Comparison of ENCODE assay signal across 21 cellular contexts in the genomic region with DNA sequence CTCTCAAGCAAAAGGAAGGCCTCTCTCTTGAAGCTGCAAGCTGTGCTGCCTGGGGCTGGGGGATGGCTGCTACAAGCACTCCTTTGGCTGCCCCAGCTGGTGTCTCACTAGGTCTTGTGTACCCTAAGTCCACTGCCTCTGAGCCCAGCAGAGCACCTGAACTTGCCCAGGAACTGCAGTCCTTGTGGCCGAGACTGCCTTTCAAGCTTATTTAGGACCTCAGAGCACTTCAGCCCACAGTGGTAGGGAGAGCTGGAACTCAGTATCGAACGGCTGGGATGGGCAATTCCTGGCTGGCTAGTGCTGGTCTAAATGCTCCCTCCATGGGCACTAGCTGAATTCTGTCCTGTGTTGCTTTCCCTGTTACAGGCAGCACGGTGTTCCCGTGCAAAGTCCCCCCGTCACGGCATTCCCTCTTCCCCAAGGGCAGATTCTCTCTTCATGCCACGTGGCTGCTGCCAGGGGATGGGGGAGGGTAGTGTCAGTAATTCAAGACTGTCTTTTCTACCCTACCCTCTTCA. TPM values are rescaled to one million over a fixed set of nuclear protein-coding genes. Genes with fewer than 3 reads are reported as not detected.
"Had no signal": no experiment of that assay in that cellular context is flagged by ENCODE, and none has a peak within 500 bp of the region (broad histone marks: within the 10 kb centered on the region; RNA-seq: fewer than 3 reads in every experiment).

No MANE protein-coding gene starts in this region.

- H3K4me3 ChIP-seq: esophagus squamous epithelium, lung, prostate gland, testis had no signal

- DNase-seq: activated CD4-positive, alpha-beta T cell treated with anti-CD3 and anti-CD28 coated beads, Interleukin-2, amount 50 U/mL, for 4 hours; activated CD4-positive, CD25-positive, alpha-beta regulatory T cell treated with anti-CD3 and anti-CD28 coated beads, Interleukin-2, amount 50 U/mL, for 72 hours; activated gamma-delta T cell; activated naive CD8-positive, alpha-beta T cell treated with anti-CD3 and anti-CD28 coated beads, Interleukin-2, amount 10 ng/mL, durations not matched to agents 7 days and 5 days; activated T-cell treated with anti-CD3 and anti-CD28 coated beads, Interleukin-2, amount 50 U/mL, for 24 hours; anterior cingulate cortex; esophagus squamous epithelium; foreskin fibroblast; head of caudate nucleus; kidney; naive thymus-derived CD4-positive, alpha-beta T cell; occipital lobe; stimulated activated CD4-positive, alpha-beta T cell treated with anti-CD3 and anti-CD28 coated beads, Interleukin-15, amount 100 ng/mL, for 24 hours; stimulated activated CD4-positive, alpha-beta T cell treated with anti-CD3 and anti-CD28 coated beads, Interleukin-4, amount 100 ng/mL, for 24 hours; stimulated activated naive CD8-positive, alpha-beta T cell treated with anti-CD3 and anti-CD28 coated beads, Interleukin-15, amount 100 ng/mL, for 72 hours; T-helper 17 cell; testis had no signal

- H3K27ac Mint-ChIP-seq: activated naive CD8-positive, alpha-beta T cell treated with anti-CD3 and anti-CD28 coated beads, Interleukin-2, amount 10 ng/mL, durations not matched to agents 7 days and 5 days; activated T-cell treated with anti-CD3 and anti-CD28 coated beads, Interleukin-2, amount 50 U/mL, for 24 hours; naive thymus-derived CD4-positive, alpha-beta T cell; stimulated activated naive CD8-positive, alpha-beta T cell treated with anti-CD3 and anti-CD28 coated beads, Interleukin-15, amount 100 ng/mL, for 72 hours; T-helper 17 cell had no signal

- H3K4me3 Mint-ChIP-seq: activated naive CD8-positive, alpha-beta T cell treated with anti-CD3 and anti-CD28 coated beads, Interleukin-2, amount 10 ng/mL, durations not matched to agents 7 days and 5 days; activated T-cell treated with anti-CD3 and anti-CD28 coated beads, Interleukin-2, amount 50 U/mL, for 24 hours; naive thymus-derived CD4-positive, alpha-beta T cell; stimulated activated naive CD8-positive, alpha-beta T cell treated with anti-CD3 and anti-CD28 coated beads, Interleukin-15, amount 100 ng/mL, for 72 hours; T-helper 17 cell had no signal

- H3K27me3 ChIP-seq: esophagus squamous epithelium, testis had no signal

- H3K4me1 Mint-ChIP-seq: activated naive CD8-positive, alpha-beta T cell treated with anti-CD3 and anti-CD28 coated beads, Interleukin-2, amount 10 ng/mL, durations not matched to agents 7 days and 5 days; naive thymus-derived CD4-positive, alpha-beta T cell; stimulated activated naive CD8-positive, alpha-beta T cell treated with anti-CD3 and anti-CD28 coated beads, Interleukin-15, amount 100 ng/mL, for 72 hours had no signal

- FAIRE-seq: kidney, urothelium cell line had no signal

- H3K9me3 ChIP-seq: esophagus squamous epithelium, prostate gland, testis had no signal

- H3K36me3 ChIP-seq: esophagus squamous epithelium, prostate gland had no signal

- H3K36me3 Mint-ChIP-seq: activated naive CD8-positive, alpha-beta T cell treated with anti-CD3 and anti-CD28 coated beads, Interleukin-2, amount 10 ng/mL, durations not matched to agents 7 days and 5 days had no signal

- H3K4me1 ChIP-seq: esophagus squamous epithelium, prostate gland, testis had no signal

- ATAC-seq: naive thymus-derived CD4-positive, alpha-beta T cell; stimulated activated naive CD8-positive, alpha-beta T cell treated with anti-CD3 and anti-CD28 coated beads, Interleukin-15, amount 100 ng/mL, for 72 hours; T-helper 17 cell had no signal

- H3K27me3 Mint-ChIP-seq: stimulated activated naive CD8-positive, alpha-beta T cell treated with anti-CD3 and anti-CD28 coated beads, Interleukin-15, amount 100 ng/mL, for 72 hours had no signal

- H3K9me3 Mint-ChIP-seq: activated T-cell treated with anti-CD3 and anti-CD28 coated beads, Interleukin-2, amount 50 U/mL, for 24 hours had no signal

- H3K27ac ChIP-seq: esophagus squamous epithelium, prostate gland, testis had no signal

RNA-seq across cellular contexts. Expression of a gene that starts 25.9 kb away (rescaled TPM):
- total RNA-seq: esophagus squamous epithelium, kidney, skeletal muscle tissue had no signal
- polyA plus RNA-seq: naive thymus-derived CD4-positive, alpha-beta T cell had no signal
